ENCODE assay signal across 1 cellular context in the genomic region with DNA sequence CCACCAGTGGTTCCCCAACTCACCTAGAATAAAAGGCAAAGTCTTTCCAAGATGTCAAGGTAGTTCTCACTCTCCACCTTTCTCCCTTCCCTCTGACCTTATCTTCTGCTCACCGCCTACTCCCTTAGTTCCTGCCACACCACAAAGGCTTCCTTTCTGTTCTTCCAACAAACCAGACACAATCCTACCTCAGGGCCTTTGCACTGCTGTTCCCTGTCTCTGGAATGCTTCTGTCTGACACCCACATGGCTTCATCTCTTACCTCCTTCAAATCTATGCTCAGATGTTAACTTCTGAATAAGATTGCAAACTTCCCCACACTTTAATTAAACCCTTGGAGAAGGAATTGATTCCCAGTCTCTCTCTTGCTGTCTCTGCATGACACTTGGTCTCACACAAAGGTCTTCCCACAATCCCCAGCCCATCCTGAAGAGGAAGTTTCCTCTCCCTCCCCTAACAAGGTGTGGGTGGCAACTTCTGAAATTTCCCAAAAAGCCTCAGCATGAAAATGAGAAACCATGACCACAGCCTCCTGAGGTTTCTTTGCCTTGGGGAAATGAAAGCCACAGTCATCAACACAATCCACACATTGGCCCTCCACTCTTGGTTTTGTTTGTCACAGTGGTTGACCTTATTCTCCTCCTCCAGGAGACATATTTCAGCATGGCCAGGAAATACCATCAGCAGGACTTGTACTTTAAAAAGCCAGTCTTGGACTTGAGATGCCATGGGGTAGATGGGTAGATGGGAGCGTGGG.
TF ChIP-seq lines count a peak whose summit lies in the region.

No MANE protein-coding gene starts in this region.

TF ChIP-seq in GM23338, 12 proteins besides CTCF, POLR2A, EP300 and RAD21 (continued from another document):
- TF ChIP-seq, protein P1, sequence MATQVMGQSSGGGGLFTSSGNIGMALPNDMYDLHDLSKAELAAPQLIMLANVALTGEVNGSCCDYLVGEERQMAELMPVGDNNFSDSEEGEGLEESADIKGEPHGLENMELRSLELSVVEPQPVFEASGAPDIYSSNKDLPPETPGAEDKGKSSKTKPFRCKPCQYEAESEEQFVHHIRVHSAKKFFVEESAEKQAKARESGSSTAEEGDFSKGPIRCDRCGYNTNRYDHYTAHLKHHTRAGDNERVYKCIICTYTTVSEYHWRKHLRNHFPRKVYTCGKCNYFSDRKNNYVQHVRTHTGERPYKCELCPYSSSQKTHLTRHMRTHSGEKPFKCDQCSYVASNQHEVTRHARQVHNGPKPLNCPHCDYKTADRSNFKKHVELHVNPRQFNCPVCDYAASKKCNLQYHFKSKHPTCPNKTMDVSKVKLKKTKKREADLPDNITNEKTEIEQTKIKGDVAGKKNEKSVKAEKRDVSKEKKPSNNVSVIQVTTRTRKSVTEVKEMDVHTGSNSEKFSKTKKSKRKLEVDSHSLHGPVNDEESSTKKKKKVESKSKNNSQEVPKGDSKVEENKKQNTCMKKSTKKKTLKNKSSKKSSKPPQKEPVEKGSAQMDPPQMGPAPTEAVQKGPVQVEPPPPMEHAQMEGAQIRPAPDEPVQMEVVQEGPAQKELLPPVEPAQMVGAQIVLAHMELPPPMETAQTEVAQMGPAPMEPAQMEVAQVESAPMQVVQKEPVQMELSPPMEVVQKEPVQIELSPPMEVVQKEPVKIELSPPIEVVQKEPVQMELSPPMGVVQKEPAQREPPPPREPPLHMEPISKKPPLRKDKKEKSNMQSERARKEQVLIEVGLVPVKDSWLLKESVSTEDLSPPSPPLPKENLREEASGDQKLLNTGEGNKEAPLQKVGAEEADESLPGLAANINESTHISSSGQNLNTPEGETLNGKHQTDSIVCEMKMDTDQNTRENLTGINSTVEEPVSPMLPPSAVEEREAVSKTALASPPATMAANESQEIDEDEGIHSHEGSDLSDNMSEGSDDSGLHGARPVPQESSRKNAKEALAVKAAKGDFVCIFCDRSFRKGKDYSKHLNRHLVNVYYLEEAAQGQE (IDR thresholded peaks at IDR 0.05; ENCODE audit: unreplicated experiment) = no peak
- no peak for TF ChIP-seq NANOG (IDR thresholded peaks at IDR 0.05; ENCODE audit: borderline replicate concordance)
- TF ChIP-seq, protein P2, sequence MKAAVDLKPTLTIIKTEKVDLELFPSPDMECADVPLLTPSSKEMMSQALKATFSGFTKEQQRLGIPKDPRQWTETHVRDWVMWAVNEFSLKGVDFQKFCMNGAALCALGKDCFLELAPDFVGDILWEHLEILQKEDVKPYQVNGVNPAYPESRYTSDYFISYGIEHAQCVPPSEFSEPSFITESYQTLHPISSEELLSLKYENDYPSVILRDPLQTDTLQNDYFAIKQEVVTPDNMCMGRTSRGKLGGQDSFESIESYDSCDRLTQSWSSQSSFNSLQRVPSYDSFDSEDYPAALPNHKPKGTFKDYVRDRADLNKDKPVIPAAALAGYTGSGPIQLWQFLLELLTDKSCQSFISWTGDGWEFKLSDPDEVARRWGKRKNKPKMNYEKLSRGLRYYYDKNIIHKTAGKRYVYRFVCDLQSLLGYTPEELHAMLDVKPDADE (IDR thresholded peaks at IDR 0.05) = no peak
- TF ChIP-seq, protein P3, sequence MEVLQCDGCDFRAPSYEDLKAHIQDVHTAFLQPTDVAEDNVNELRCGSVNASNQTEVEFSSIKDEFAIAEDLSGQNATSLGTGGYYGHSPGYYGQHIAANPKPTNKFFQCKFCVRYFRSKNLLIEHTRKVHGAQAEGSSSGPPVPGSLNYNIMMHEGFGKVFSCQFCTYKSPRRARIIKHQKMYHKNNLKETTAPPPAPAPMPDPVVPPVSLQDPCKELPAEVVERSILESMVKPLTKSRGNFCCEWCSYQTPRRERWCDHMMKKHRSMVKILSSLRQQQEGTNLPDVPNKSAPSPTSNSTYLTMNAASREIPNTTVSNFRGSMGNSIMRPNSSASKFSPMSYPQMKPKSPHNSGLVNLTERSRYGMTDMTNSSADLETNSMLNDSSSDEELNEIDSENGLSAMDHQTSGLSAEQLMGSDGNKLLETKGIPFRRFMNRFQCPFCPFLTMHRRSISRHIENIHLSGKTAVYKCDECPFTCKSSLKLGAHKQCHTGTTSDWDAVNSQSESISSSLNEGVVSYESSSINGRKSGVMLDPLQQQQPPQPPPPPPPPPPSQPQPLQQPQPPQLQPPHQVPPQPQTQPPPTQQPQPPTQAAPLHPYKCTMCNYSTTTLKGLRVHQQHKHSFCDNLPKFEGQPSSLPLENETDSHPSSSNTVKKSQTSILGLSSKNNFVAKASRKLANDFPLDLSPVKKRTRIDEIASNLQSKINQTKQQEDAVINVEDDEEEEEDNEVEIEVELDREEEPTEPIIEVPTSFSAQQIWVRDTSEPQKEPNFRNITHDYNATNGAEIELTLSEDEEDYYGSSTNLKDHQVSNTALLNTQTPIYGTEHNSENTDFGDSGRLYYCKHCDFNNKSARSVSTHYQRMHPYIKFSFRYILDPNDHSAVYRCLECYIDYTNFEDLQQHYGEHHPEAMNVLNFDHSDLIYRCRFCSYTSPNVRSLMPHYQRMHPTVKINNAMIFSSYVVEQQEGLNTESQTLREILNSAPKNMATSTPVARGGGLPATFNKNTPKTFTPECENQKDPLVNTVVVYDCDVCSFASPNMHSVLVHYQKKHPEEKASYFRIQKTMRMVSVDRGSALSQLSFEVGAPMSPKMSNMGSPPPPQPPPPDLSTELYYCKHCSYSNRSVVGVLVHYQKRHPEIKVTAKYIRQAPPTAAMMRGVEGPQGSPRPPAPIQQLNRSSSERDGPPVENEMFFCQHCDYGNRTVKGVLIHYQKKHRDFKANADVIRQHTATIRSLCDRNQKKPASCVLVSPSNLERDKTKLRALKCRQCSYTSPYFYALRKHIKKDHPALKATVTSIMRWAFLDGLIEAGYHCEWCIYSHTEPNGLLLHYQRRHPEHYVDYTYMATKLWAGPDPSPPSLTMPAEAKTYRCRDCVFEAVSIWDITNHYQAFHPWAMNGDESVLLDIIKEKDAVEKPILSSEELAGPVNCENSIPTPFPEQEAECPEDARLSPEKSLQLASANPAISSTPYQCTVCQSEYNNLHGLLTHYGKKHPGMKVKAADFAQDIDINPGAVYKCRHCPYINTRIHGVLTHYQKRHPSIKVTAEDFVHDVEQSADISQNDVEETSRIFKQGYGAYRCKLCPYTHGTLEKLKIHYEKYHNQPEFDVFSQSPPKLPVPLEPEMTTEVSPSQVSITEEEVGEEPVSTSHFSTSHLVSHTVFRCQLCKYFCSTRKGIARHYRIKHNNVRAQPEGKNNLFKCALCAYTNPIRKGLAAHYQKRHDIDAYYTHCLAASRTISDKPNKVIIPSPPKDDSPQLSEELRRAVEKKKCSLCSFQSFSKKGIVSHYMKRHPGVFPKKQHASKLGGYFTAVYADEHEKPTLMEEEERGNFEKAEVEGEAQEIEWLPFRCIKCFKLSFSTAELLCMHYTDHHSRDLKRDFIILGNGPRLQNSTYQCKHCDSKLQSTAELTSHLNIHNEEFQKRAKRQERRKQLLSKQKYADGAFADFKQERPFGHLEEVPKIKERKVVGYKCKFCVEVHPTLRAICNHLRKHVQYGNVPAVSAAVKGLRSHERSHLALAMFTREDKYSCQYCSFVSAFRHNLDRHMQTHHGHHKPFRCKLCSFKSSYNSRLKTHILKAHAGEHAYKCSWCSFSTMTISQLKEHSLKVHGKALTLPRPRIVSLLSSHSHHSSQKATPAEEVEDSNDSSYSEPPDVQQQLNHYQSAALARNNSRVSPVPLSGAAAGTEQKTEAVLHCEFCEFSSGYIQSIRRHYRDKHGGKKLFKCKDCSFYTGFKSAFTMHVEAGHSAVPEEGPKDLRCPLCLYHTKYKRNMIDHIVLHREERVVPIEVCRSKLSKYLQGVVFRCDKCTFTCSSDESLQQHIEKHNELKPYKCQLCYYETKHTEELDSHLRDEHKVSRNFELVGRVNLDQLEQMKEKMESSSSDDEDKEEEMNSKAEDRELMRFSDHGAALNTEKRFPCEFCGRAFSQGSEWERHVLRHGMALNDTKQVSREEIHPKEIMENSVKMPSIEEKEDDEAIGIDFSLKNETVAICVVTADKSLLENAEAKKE (CRISPR knock-in tag; IDR thresholded peaks at IDR 0.05) = no peak
- TF ChIP-seq EZH2 (IDR thresholded peaks at IDR 0.05; ENCODE audit: low read depth, unreplicated experiment) = no peak
- no peak for TF ChIP-seq CREB1 (CRISPR knock-in tag; IDR thresholded peaks at IDR 0.05; ENCODE audit: low read depth)
- TF ChIP-seq ZNF114 (CRISPR knock-in tag; IDR thresholded peaks at IDR 0.05) = no peak
